In genomic region chr16:53518550-53519416, GRCh38 we compare ENCODE assay signal across 8 cellular contexts. TPM values are rescaled to one million over a fixed set of nuclear protein-coding genes. Genes with fewer than 3 reads are reported as not detected.
A peak's percentile ranks its signal among the peaks of the same experiment; 100 is the strongest.
DNase-seq lines count a peak whose midpoint lies in the region; ATAC-seq, FAIRE-seq and TF ChIP-seq lines count a peak whose summit lies in the region.

No MANE protein-coding gene starts in this region.

- CTCF ChIA-PET in HepG2 (lab: Yijun Ruan, JAX; ENCODE audit: low intra/inter-chr PET ratio, low total read pairs), result no interaction called here

- H3K36me3 ChIP-seq in liver (ENCODE audit: control insufficient read depth in 4 of 4, insufficient read depth in 3 of 4, low read depth in 1 of 4, low read length in 3 of 4) (no peaks in the 10 kb centered on the region), HepG2 (replicated peaks in 1 of 2; ENCODE audit: control insufficient read depth in 1 of 2, insufficient read depth in 2 of 2, low read length in 2 of 2) (no peaks in the 10 kb centered on the region), duodenal mucosa (ENCODE audit: control insufficient read depth in 1 of 2, insufficient read depth in 2 of 2, low read length in 2 of 2) (no peaks in the 10 kb centered on the region), skeletal muscle tissue (ENCODE audit: control insufficient read depth in 3 of 3, insufficient read depth in 3 of 3, low read length in 3 of 3) (no peaks in the 10 kb centered on the region)

- H3K9me3 ChIP-seq in liver (ENCODE audit: control insufficient read depth in 4 of 4, low read length in 3 of 4) (no peaks in the 10 kb centered on the region), HepG2 (ENCODE audit: low read length) (peaks cover 4% of the 10 kb centered on the region), duodenal mucosa (ENCODE audit: control insufficient read depth in 1 of 2, low read length in 2 of 2) (no peaks in the 10 kb centered on the region), skeletal muscle tissue (ENCODE audit: control insufficient read depth in 3 of 3, low read length in 3 of 3) (no peaks in the 10 kb centered on the region)

- H3K27ac ChIP-seq in liver (ENCODE audit: low read depth in 1 of 2, low read length in 2 of 2) (peak overlapping the region; percentile 68), HepG2 (ENCODE audit: extremely low read length, insufficient read depth, low read length) (no peak overlapping the region), duodenal mucosa (ENCODE audit: low read depth, low read length) (peak overlapping the region; percentile 36), skeletal muscle tissue (ENCODE audit: low read depth, low read length) (peak overlapping the region; percentile 46)

- POLR2A ChIA-PET in HepG2 (lab: Yijun Ruan, JAX), result no interaction called here

- H3K27me3 ChIP-seq in liver (ENCODE audit: control insufficient read depth in 4 of 4, insufficient read depth in 4 of 4, low read length in 3 of 4), result no peaks in the 10 kb centered on the region
- H3K27me3 ChIP-seq in HepG2 (ENCODE audit: control insufficient read depth in 1 of 2, insufficient read depth in 2 of 2, low read length in 2 of 2), result no peaks in the 10 kb centered on the region
- H3K27me3 ChIP-seq in duodenal mucosa (ENCODE audit: control insufficient read depth in 1 of 2, insufficient read depth in 2 of 2, low read length in 2 of 2), result no peaks in the 10 kb centered on the region
- H3K27me3 ChIP-seq in skeletal muscle tissue (ENCODE audit: control insufficient read depth in 3 of 3, insufficient read depth in 3 of 3, low read length in 3 of 3), result no peaks in the 10 kb centered on the region

- no peak overlapping the region for H2AFZ ChIP-seq in HepG2 (ENCODE audit: low read length)

- in situ Hi-C loops in HepG2 (cut with HindIII; ENCODE audit: extremely low pct_ligation_motif_present, low pct_unique_long_range_greater_than_20kb), result no loop called here

- peak in 1 of 2 donors; percentile 23 for TF ChIP-seq RAD21 in liver (IDR thresholded peaks at IDR 0.05)
- no peak for TF ChIP-seq RAD21 in HepG2 (CRISPR knock-in tag; IDR thresholded peaks at IDR 0.05)

- H3K9ac ChIP-seq in liver (ENCODE audit: low read depth in 1 of 2, low read length in 2 of 2), result no peak overlapping the region
- H3K9ac ChIP-seq in HepG2 (ENCODE audit: insufficient read depth, low read depth, low read length), result no peak overlapping the region
- H3K9ac ChIP-seq in duodenal mucosa (ENCODE audit: low read depth in 1 of 2, low read length in 2 of 2), result no peak overlapping the region
- peak overlapping the region in 1 of 3 donors; percentile 24 for H3K9ac ChIP-seq in skeletal muscle tissue (ENCODE audit: low read depth in 1 of 3, low read length in 3 of 3)

- intact Hi-C loops in HepG2 (cut with micrococcal nuclease; ENCODE audit: unreplicated experiment), result loop anchor here (10.0 kb wide), 1 partner anchor 464 kb away; the partner anchor contains the start of genes CHD9 and CHD9NB

- H3K4me1 ChIP-seq in liver (ENCODE audit: control insufficient read depth in 4 of 4, insufficient read depth in 4 of 4, low read length in 3 of 4), result no peaks in the 10 kb centered on the region
- peaks cover 53% of the 10 kb centered on the region for H3K4me1 ChIP-seq in HepG2 (ENCODE audit: insufficient read depth, low read length)
- H3K4me1 ChIP-seq in duodenal mucosa (ENCODE audit: control insufficient read depth in 1 of 2, insufficient read depth in 2 of 2, low read length in 2 of 2), result peaks cover 3 to 8% of the 10 kb centered on the region in 2 donors
- H3K4me1 ChIP-seq in skeletal muscle tissue (ENCODE audit: control insufficient read depth in 3 of 3, insufficient read depth in 3 of 3, low read length in 3 of 3), result peaks cover 2 to 5% (median 5%) of the 10 kb centered on the region in 3 donors

- ATAC-seq in HepG2, result no peak
- peak; percentile 97 for ATAC-seq in HG03378 (IDR thresholded peaks at IDR 0.05; ENCODE audit: unreplicated experiment)

- no TSS peak for BruUV-seq in HepG2 (replicated peaks; lab: Mats Ljungman, UMichigan)

- no peaks in the 10 kb centered on the region for H4K20me1 ChIP-seq in HepG2 (ENCODE audit: insufficient read depth, low read length)

- no peak overlapping the region for H3K4me3 ChIP-seq in liver (ENCODE audit: low read depth in 1 of 3, low read length in 3 of 3)
- no peak overlapping the region for H3K4me3 ChIP-seq in HepG2 (replicated peaks in 1 of 3; ENCODE audit: insufficient read depth in 1 of 3, low read depth in 2 of 3, low read length in 3 of 3)
- H3K4me3 ChIP-seq in duodenal mucosa (ENCODE audit: low read depth in 1 of 2, low read length in 2 of 2), result peak overlapping the region in 1 of 2 donors; percentile 22
- peak overlapping the region in 2 of 3 donors; percentile 1 to 6 for H3K4me3 ChIP-seq in skeletal muscle tissue (ENCODE audit: low read length in 3 of 3)

- FAIRE-seq in HepG2 (lab: Jason Lieb, UNC), result no peak

- TF ChIP-seq EP300 in HepG2 (IDR thresholded peaks at IDR 0.05; ENCODE audit: low read depth in 2 of 2, low read length in 2 of 2) (no peak), HepG2 (CRISPR knock-in tag; IDR thresholded peaks at IDR 0.05; ENCODE audit: borderline replicate concordance) (no peak)

- no peak for TF ChIP-seq CTCF in liver (IDR thresholded peaks at IDR 0.05; ENCODE audit: low read depth, low read length, missing input control)
- TF ChIP-seq CTCF in HepG2 (CRISPR knock-in tag; IDR thresholded peaks at IDR 0.05), result no peak

- no peak overlapping the region for H3K4me2 ChIP-seq in HepG2 (ENCODE audit: low read depth, low read length)

- H3K79me2 ChIP-seq in HepG2 (ENCODE audit: insufficient read depth, low read length), result no peaks in the 10 kb centered on the region

- WGBS in liver, result 77% methylated on average over 19 of the region's 19 CpGs
- WGBS in HepG2 (ENCODE audit: low lambda C conversion rate), result 78% methylated on average over 19 of the region's 19 CpGs

- no peak for DNase-seq in HepG2 (ENCODE audit: low spot score)
- DNase-seq in activated CD4-positive, CD25-positive, alpha-beta regulatory T cell treated with anti-CD3 and anti-CD28 coated beads, Interleukin-2, amount 50 U/mL, for 72 hours, result peak; percentile 68
- DNase-seq in NCI-H2227 treated with DMSO at 0.1 percent for 48 hours (lab: John Stamatoyannopoulos, UW), result no peak
- DNase-seq in retina, result no peak

- no peak for TF ChIP-seq POLR2A in HepG2 (IDR thresholded peaks at IDR 0.05; ENCODE audit: insufficient read depth in 1 of 2, low read depth in 2 of 2, low read length in 2 of 2)

TF ChIP-seq in liver, 16 proteins besides CTCF, POLR2A, EP300 and RAD21 (continues in another document):
- TF ChIP-seq FOXA1 (IDR thresholded peaks at IDR 0.05) (no peak), SP1 (IDR thresholded peaks at IDR 0.05) (peak; percentile 81)

TF ChIP-seq in HepG2, 621 proteins besides CTCF, POLR2A, EP300 and RAD21 (continues in another document):
- no peak for TF ChIP-seq HOXA5 (CRISPR knock-in tag; IDR thresholded peaks at IDR 0.05)
- TF ChIP-seq, protein P1, sequence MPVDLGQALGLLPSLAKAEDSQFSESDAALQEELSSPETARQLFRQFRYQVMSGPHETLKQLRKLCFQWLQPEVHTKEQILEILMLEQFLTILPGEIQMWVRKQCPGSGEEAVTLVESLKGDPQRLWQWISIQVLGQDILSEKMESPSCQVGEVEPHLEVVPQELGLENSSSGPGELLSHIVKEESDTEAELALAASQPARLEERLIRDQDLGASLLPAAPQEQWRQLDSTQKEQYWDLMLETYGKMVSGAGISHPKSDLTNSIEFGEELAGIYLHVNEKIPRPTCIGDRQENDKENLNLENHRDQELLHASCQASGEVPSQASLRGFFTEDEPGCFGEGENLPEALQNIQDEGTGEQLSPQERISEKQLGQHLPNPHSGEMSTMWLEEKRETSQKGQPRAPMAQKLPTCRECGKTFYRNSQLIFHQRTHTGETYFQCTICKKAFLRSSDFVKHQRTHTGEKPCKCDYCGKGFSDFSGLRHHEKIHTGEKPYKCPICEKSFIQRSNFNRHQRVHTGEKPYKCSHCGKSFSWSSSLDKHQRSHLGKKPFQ (CRISPR knock-in tag; IDR thresholded peaks at IDR 0.05; ENCODE audit: insufficient replicate concordance), result no peak
- no peak for TF ChIP-seq MTF1 (CRISPR knock-in tag; IDR thresholded peaks at IDR 0.05)
- no peak for TF ChIP-seq GATA4 (IDR thresholded peaks at IDR 0.05; ENCODE audit: borderline replicate concordance, low read depth)
- no peak for TF ChIP-seq POGZ (CRISPR knock-in tag; IDR thresholded peaks at IDR 0.05)
- no peak for TF ChIP-seq KDM5A (IDR thresholded peaks at IDR 0.05; ENCODE audit: borderline replicate concordance, low read length)
- no peak for TF ChIP-seq SP140L (CRISPR knock-in tag; IDR thresholded peaks at IDR 0.05; ENCODE audit: borderline replicate concordance)
- TF ChIP-seq ZNF282 (IDR thresholded peaks at IDR 0.05; ENCODE audit: partially characterized antibody), result no peak
- no peak for TF ChIP-seq NCOA2 (CRISPR knock-in tag; IDR thresholded peaks at IDR 0.05)

RNA-seq across cellular contexts. Expression of gene AKTIP, which starts 15.8 kb away (rescaled TPM):
- total RNA-seq in liver, result 10 to 100 TPM in 1 of 2 donors, 1 to 10 TPM in 1; 7.5 to 47.1 TPM
- polyA plus RNA-seq in liver, result 10 to 100 TPM; 20.1 to 20.7 TPM
- total RNA-seq in HepG2 (2016; rRNA removed; fragmentation: Illumina TruSeq; extraction: Trizol), result 28.8 and 30.1 TPM in 2 replicates
- total RNA-seq in HepG2 (2016; cell fraction: cytosol; rRNA removed; fragmentation: Illumina TruSeq; extraction: Trizol; ENCODE audit: low read depth), result 18.8 and 20.7 TPM in 2 replicates
- 24.2 and 33.8 TPM in 2 replicates for total RNA-seq in HepG2 (2016; cell fraction: insoluble cytoplasmic fraction; rRNA removed; fragmentation: Illumina TruSeq; extraction: Trizol)
- 35.6 and 35.7 TPM in 2 replicates for total RNA-seq in HepG2 (2016; cell fraction: membrane; rRNA removed; fragmentation: Illumina TruSeq; extraction: Trizol)
- 28.0 and 29.0 TPM in 2 replicates for total RNA-seq in HepG2 (2016; cell fraction: nucleus; rRNA removed; fragmentation: Illumina TruSeq; extraction: Trizol)
- 45.6 and 49.0 TPM in 2 replicates for polyA plus RNA-seq in HepG2 (2011; rRNA removed)
- polyA plus RNA-seq in HepG2 (2011; cell fraction: cytosol; rRNA removed), result 19.8 and 29.5 TPM in 2 replicates
- polyA plus RNA-seq in HepG2 (2011; cell fraction: nucleus; rRNA removed), result 68.8 and 72.6 TPM in 2 replicates
- 28.1 and 33.7 TPM in 2 replicates for polyA plus RNA-seq in HepG2 (2012)
- polyA plus RNA-seq in HepG2 (2016; cell fraction: cytosol; fragmentation: Illumina TruSeq; extraction: Trizol; ENCODE audit: low read depth), result 22.4 and 30.5 TPM in 2 replicates
- 30.0 and 31.0 TPM in 2 replicates for polyA plus RNA-seq in HepG2 (2016; cell fraction: insoluble cytoplasmic fraction; fragmentation: Illumina TruSeq; extraction: Trizol; ENCODE audit: low read depth)
- 35.3 and 37.7 TPM in 2 replicates for polyA plus RNA-seq in HepG2 (2016; cell fraction: membrane; fragmentation: Illumina TruSeq; extraction: Trizol; ENCODE audit: low read depth)
- 58.4 and 63.0 TPM in 2 replicates for polyA plus RNA-seq in HepG2 (2016; cell fraction: nucleus; fragmentation: Illumina TruSeq; extraction: Trizol; ENCODE audit: insufficient read depth, low read depth)
- polyA minus RNA-seq in HepG2 (2011; rRNA and poly(A)+ RNA removed; ENCODE audit: low replicate concordance), result 19.4 and 24.5 TPM in 2 replicates
- 15.7 and 17.4 TPM in 2 replicates for polyA minus RNA-seq in HepG2 (2011; cell fraction: cytosol; rRNA and poly(A)+ RNA removed)
- polyA minus RNA-seq in HepG2 (2011; cell fraction: nucleus; rRNA and poly(A)+ RNA removed), result 43.4 and 69.0 TPM in 2 replicates
- total RNA-seq in skeletal muscle tissue, result 38.6 TPM

Comparison
In these comparisons a context has a peak if more than half of its experiments do, and no peak if none do; other contexts are left out.
1. H3K4me3 ChIP-seq: peak in skeletal muscle tissue (2 of 3); none in liver (0 of 3) and HepG2 (0 of 3).